Comparison of ENCODE assay signal across 1 cellular context in the genomic region with DNA sequence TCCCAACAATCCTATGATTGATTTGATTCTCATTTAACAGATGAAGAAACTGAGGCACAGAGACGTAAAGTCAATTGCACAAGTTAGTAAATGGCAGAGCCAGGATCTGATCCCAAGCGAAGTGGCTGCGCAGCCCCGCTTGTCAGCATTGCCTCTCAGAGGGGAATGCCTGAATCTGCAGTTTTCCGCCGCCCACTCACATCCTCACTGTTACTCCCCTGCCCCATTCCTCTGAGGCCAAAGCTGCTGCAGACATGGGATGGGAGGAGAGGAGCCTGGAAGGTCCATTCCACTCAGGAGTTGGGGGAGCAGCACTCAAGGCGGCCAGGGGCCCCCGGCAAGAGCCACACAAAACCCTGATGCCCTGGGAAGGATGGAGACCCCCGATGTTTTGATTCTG.
TF ChIP-seq lines count a peak whose summit lies in the region.

No MANE protein-coding gene starts in this region.

TF ChIP-seq in GM23338, 12 proteins besides CTCF, POLR2A, EP300 and RAD21 (continued from another document):
- TF ChIP-seq, protein P1, sequence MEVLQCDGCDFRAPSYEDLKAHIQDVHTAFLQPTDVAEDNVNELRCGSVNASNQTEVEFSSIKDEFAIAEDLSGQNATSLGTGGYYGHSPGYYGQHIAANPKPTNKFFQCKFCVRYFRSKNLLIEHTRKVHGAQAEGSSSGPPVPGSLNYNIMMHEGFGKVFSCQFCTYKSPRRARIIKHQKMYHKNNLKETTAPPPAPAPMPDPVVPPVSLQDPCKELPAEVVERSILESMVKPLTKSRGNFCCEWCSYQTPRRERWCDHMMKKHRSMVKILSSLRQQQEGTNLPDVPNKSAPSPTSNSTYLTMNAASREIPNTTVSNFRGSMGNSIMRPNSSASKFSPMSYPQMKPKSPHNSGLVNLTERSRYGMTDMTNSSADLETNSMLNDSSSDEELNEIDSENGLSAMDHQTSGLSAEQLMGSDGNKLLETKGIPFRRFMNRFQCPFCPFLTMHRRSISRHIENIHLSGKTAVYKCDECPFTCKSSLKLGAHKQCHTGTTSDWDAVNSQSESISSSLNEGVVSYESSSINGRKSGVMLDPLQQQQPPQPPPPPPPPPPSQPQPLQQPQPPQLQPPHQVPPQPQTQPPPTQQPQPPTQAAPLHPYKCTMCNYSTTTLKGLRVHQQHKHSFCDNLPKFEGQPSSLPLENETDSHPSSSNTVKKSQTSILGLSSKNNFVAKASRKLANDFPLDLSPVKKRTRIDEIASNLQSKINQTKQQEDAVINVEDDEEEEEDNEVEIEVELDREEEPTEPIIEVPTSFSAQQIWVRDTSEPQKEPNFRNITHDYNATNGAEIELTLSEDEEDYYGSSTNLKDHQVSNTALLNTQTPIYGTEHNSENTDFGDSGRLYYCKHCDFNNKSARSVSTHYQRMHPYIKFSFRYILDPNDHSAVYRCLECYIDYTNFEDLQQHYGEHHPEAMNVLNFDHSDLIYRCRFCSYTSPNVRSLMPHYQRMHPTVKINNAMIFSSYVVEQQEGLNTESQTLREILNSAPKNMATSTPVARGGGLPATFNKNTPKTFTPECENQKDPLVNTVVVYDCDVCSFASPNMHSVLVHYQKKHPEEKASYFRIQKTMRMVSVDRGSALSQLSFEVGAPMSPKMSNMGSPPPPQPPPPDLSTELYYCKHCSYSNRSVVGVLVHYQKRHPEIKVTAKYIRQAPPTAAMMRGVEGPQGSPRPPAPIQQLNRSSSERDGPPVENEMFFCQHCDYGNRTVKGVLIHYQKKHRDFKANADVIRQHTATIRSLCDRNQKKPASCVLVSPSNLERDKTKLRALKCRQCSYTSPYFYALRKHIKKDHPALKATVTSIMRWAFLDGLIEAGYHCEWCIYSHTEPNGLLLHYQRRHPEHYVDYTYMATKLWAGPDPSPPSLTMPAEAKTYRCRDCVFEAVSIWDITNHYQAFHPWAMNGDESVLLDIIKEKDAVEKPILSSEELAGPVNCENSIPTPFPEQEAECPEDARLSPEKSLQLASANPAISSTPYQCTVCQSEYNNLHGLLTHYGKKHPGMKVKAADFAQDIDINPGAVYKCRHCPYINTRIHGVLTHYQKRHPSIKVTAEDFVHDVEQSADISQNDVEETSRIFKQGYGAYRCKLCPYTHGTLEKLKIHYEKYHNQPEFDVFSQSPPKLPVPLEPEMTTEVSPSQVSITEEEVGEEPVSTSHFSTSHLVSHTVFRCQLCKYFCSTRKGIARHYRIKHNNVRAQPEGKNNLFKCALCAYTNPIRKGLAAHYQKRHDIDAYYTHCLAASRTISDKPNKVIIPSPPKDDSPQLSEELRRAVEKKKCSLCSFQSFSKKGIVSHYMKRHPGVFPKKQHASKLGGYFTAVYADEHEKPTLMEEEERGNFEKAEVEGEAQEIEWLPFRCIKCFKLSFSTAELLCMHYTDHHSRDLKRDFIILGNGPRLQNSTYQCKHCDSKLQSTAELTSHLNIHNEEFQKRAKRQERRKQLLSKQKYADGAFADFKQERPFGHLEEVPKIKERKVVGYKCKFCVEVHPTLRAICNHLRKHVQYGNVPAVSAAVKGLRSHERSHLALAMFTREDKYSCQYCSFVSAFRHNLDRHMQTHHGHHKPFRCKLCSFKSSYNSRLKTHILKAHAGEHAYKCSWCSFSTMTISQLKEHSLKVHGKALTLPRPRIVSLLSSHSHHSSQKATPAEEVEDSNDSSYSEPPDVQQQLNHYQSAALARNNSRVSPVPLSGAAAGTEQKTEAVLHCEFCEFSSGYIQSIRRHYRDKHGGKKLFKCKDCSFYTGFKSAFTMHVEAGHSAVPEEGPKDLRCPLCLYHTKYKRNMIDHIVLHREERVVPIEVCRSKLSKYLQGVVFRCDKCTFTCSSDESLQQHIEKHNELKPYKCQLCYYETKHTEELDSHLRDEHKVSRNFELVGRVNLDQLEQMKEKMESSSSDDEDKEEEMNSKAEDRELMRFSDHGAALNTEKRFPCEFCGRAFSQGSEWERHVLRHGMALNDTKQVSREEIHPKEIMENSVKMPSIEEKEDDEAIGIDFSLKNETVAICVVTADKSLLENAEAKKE (CRISPR knock-in tag; IDR thresholded peaks at IDR 0.05): no peak
- no peak for TF ChIP-seq ZNF114 (CRISPR knock-in tag; IDR thresholded peaks at IDR 0.05)
- no peak for TF ChIP-seq CREB1 (CRISPR knock-in tag; IDR thresholded peaks at IDR 0.05; ENCODE audit: low read depth)
- TF ChIP-seq ETS1 (IDR thresholded peaks at IDR 0.05): no peak
- TF ChIP-seq POLR2AphosphoS5 (IDR thresholded peaks at IDR 0.05; ENCODE audit: low read depth): no peak
- TF ChIP-seq NANOG (IDR thresholded peaks at IDR 0.05; ENCODE audit: borderline replicate concordance): no peak
- TF ChIP-seq STAT1 (IDR thresholded peaks at IDR 0.05; ENCODE audit: unreplicated experiment): no peak
- TF ChIP-seq ZNF331 (CRISPR knock-in tag; IDR thresholded peaks at IDR 0.05; ENCODE audit: low read depth): no peak
- TF ChIP-seq, protein P2, sequence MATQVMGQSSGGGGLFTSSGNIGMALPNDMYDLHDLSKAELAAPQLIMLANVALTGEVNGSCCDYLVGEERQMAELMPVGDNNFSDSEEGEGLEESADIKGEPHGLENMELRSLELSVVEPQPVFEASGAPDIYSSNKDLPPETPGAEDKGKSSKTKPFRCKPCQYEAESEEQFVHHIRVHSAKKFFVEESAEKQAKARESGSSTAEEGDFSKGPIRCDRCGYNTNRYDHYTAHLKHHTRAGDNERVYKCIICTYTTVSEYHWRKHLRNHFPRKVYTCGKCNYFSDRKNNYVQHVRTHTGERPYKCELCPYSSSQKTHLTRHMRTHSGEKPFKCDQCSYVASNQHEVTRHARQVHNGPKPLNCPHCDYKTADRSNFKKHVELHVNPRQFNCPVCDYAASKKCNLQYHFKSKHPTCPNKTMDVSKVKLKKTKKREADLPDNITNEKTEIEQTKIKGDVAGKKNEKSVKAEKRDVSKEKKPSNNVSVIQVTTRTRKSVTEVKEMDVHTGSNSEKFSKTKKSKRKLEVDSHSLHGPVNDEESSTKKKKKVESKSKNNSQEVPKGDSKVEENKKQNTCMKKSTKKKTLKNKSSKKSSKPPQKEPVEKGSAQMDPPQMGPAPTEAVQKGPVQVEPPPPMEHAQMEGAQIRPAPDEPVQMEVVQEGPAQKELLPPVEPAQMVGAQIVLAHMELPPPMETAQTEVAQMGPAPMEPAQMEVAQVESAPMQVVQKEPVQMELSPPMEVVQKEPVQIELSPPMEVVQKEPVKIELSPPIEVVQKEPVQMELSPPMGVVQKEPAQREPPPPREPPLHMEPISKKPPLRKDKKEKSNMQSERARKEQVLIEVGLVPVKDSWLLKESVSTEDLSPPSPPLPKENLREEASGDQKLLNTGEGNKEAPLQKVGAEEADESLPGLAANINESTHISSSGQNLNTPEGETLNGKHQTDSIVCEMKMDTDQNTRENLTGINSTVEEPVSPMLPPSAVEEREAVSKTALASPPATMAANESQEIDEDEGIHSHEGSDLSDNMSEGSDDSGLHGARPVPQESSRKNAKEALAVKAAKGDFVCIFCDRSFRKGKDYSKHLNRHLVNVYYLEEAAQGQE (IDR thresholded peaks at IDR 0.05; ENCODE audit: unreplicated experiment): no peak
- no peak for TF ChIP-seq EZH2phosphoT487 (IDR thresholded peaks at IDR 0.05; ENCODE audit: unreplicated experiment)
